1 cellular context compared by ENCODE assay signal in the genomic region with DNA sequence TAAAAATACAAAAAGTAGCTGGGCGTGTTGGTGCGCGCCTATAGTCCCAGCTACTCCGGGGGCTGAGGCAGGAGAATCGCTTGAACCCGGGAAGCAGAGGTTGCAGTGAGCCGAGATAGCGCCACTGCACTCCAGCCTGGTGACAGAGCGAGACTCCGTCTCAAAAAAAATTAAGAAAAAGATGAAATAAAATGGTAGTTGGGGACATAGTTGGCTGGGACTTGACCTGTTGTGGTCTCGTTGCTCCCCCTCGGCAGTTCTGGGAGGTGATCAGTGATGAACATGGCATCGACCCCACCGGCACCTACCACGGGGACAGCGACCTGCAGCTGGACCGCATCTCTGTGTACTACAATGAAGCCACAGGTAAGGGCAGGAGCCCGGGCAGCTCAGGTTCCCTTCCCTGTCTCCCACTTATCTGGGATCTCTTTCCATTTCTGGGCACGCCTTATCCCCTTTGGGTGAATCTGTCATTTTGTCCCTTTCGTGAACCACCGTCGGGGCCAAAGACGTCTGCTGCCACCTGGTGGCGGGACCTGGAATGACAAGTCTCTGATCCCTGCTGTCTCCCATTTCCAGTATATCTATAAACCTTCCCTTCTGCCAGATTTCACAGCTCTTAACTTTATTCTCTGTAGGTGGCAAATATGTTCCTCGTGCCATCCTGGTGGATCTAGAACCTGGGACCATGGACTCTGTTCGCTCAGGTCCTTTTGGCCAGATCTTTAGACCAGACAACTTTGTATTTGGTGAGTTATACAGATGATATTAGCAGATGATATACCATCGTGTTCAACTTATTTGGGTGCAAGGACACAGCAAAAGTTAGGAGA.
TF ChIP-seq lines count a peak whose summit lies in the region.

No MANE protein-coding gene starts in this region.

TF ChIP-seq in K562, 482 proteins besides CTCF, POLR2A, EP300 and RAD21 (continued from another document and continues in another):
- TF ChIP-seq ATF1 (CRISPR knock-in tag; IDR thresholded peaks at IDR 0.05): no peak
- peak; percentile 24; the same call in 1 of the 2 replicates for TF ChIP-seq ATF1 (tag; IDR thresholded peaks at IDR 0.05)
- TF ChIP-seq SRSF1 (IDR thresholded peaks at IDR 0.05; ENCODE audit: low read depth, low read length): no peak
- TF ChIP-seq GABPB2 (CRISPR knock-in tag; conservative IDR thresholded peaks at IDR 0.05): no peak
- TF ChIP-seq NCOA2 (IDR thresholded peaks at IDR 0.05; ENCODE audit: partially characterized antibody in 2 of 2): no peak
- 0 out of 2 replicates have a peak, but pooled peaks have one; percentile 35 for TF ChIP-seq ESRRA (IDR thresholded peaks at IDR 0.05; ENCODE audit: borderline replicate concordance, low read depth)
- 0 out of 4 replicates have a peak, but pooled peaks of 1 of the 2 experiments have one; percentile 16 for TF ChIP-seq KDM1A (IDR thresholded peaks at IDR 0.05)
- no peak for TF ChIP-seq WHSC1 (IDR thresholded peaks at IDR 0.05; ENCODE audit: low read length)
- TF ChIP-seq, protein P1, sequence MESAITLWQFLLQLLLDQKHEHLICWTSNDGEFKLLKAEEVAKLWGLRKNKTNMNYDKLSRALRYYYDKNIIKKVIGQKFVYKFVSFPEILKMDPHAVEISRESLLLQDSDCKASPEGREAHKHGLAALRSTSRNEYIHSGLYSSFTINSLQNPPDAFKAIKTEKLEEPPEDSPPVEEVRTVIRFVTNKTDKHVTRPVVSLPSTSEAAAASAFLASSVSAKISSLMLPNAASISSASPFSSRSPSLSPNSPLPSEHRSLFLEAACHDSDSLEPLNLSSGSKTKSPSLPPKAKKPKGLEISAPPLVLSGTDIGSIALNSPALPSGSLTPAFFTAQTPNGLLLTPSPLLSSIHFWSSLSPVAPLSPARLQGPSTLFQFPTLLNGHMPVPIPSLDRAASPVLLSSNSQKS (CRISPR knock-in tag; IDR thresholded peaks at IDR 0.05): no peak
- TF ChIP-seq POLR2B (IDR thresholded peaks at IDR 0.05; ENCODE audit: low read depth, partially characterized antibody): peak; percentile 17
- TF ChIP-seq, protein P2, sequence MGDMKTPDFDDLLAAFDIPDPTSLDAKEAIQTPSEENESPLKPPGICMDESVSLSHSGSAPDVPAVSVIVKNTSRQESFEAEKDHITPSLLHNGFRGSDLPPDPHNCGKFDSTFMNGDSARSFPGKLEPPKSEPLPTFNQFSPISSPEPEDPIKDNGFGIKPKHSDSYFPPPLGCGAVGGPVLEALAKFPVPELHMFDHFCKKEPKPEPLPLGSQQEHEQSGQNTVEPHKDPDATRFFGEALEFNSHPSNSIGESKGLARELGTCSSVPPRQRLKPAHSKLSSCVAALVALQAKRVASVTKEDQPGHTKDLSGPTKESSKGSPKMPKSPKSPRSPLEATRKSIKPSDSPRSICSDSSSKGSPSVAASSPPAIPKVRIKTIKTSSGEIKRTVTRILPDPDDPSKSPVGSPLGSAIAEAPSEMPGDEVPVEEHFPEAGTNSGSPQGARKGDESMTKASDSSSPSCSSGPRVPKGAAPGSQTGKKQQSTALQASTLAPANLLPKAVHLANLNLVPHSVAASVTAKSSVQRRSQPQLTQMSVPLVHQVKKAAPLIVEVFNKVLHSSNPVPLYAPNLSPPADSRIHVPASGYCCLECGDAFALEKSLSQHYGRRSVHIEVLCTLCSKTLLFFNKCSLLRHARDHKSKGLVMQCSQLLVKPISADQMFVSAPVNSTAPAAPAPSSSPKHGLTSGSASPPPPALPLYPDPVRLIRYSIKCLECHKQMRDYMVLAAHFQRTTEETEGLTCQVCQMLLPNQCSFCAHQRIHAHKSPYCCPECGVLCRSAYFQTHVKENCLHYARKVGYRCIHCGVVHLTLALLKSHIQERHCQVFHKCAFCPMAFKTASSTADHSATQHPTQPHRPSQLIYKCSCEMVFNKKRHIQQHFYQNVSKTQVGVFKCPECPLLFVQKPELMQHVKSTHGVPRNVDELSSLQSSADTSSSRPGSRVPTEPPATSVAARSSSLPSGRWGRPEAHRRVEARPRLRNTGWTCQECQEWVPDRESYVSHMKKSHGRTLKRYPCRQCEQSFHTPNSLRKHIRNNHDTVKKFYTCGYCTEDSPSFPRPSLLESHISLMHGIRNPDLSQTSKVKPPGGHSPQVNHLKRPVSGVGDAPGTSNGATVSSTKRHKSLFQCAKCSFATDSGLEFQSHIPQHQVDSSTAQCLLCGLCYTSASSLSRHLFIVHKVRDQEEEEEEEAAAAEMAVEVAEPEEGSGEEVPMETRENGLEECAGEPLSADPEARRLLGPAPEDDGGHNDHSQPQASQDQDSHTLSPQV (IDR thresholded peaks at IDR 0.05): peak; percentile 74
- no peak for TF ChIP-seq NCOA1 (IDR thresholded peaks at IDR 0.05; ENCODE audit: low read depth)
- no peak for TF ChIP-seq CBX5 (IDR thresholded peaks at IDR 0.05; ENCODE audit: borderline replicate concordance, low read depth)
- TF ChIP-seq CTBP1 (IDR thresholded peaks at IDR 0.05; ENCODE audit: borderline replicate concordance): peak; percentile 71; the same call in 1 of the 2 replicates
- TF ChIP-seq RBM34 (IDR thresholded peaks at IDR 0.05; ENCODE audit: borderline replicate concordance, insufficient read depth, low read length): no peak
- TF ChIP-seq RBM22 (IDR thresholded peaks at IDR 0.05; ENCODE audit: low read depth, low read length, poor library complexity, severe bottlenecking): no peak
- TF ChIP-seq, protein P3, sequence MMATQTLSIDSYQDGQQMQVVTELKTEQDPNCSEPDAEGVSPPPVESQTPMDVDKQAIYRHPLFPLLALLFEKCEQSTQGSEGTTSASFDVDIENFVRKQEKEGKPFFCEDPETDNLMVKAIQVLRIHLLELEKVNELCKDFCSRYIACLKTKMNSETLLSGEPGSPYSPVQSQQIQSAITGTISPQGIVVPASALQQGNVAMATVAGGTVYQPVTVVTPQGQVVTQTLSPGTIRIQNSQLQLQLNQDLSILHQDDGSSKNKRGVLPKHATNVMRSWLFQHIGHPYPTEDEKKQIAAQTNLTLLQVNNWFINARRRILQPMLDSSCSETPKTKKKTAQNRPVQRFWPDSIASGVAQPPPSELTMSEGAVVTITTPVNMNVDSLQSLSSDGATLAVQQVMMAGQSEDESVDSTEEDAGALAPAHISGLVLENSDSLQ (IDR thresholded peaks at IDR 0.05): peak; percentile 64
- TF ChIP-seq ZNF140 (CRISPR knock-in tag; IDR thresholded peaks at IDR 0.05): no peak
- TF ChIP-seq, protein P4, sequence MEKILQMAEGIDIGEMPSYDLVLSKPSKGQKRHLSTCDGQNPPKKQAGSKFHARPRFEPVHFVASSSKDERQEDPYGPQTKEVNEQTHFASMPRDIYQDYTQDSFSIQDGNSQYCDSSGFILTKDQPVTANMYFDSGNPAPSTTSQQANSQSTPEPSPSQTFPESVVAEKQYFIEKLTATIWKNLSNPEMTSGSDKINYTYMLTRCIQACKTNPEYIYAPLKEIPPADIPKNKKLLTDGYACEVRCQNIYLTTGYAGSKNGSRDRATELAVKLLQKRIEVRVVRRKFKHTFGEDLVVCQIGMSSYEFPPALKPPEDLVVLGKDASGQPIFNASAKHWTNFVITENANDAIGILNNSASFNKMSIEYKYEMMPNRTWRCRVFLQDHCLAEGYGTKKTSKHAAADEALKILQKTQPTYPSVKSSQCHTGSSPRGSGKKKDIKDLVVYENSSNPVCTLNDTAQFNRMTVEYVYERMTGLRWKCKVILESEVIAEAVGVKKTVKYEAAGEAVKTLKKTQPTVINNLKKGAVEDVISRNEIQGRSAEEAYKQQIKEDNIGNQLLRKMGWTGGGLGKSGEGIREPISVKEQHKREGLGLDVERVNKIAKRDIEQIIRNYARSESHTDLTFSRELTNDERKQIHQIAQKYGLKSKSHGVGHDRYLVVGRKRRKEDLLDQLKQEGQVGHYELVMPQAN (IDR thresholded peaks at IDR 0.05; ENCODE audit: borderline replicate concordance): peak; percentile 66
- peak; percentile 13 to 75; a peak in 2 of 4 replicates for TF ChIP-seq HDAC1 (IDR thresholded peaks at IDR 0.05)
- peak; percentile 69 to 75; a peak in 2 of 4 replicates for TF ChIP-seq SIN3A (IDR thresholded peaks at IDR 0.05; ENCODE audit: borderline replicate concordance in 2 of 2, control insufficient read depth in 1 of 2, low read depth in 2 of 2, low read length in 2 of 2)
- TF ChIP-seq TARDBP (IDR thresholded peaks at IDR 0.05): peak; percentile 57; the same call in 1 of the 2 replicates
- TF ChIP-seq, protein P5, sequence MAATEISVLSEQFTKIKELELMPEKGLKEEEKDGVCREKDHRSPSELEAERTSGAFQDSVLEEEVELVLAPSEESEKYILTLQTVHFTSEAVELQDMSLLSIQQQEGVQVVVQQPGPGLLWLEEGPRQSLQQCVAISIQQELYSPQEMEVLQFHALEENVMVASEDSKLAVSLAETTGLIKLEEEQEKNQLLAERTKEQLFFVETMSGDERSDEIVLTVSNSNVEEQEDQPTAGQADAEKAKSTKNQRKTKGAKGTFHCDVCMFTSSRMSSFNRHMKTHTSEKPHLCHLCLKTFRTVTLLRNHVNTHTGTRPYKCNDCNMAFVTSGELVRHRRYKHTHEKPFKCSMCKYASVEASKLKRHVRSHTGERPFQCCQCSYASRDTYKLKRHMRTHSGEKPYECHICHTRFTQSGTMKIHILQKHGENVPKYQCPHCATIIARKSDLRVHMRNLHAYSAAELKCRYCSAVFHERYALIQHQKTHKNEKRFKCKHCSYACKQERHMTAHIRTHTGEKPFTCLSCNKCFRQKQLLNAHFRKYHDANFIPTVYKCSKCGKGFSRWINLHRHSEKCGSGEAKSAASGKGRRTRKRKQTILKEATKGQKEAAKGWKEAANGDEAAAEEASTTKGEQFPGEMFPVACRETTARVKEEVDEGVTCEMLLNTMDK (IDR thresholded peaks at IDR 0.05; ENCODE audit: borderline replicate concordance, insufficient read depth, low read depth, low read length, poor library complexity, severe bottlenecking): peak; percentile 96
- no peak for TF ChIP-seq FOXA3 (CRISPR knock-in tag; conservative IDR thresholded peaks at IDR 0.05 in 1 of 2, IDR thresholded peaks at IDR 0.05 in 1 of 2)
- TF ChIP-seq, protein P6, sequence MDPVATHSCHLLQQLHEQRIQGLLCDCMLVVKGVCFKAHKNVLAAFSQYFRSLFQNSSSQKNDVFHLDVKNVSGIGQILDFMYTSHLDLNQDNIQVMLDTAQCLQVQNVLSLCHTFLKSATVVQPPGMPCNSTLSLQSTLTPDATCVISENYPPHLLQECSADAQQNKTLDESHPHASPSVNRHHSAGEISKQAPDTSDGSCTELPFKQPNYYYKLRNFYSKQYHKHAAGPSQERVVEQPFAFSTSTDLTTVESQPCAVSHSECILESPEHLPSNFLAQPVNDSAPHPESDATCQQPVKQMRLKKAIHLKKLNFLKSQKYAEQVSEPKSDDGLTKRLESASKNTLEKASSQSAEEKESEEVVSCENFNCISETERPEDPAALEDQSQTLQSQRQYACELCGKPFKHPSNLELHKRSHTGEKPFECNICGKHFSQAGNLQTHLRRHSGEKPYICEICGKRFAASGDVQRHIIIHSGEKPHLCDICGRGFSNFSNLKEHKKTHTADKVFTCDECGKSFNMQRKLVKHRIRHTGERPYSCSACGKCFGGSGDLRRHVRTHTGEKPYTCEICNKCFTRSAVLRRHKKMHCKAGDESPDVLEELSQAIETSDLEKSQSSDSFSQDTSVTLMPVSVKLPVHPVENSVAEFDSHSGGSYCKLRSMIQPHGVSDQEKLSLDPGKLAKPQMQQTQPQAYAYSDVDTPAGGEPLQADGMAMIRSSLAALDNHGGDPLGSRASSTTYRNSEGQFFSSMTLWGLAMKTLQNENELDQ (CRISPR knock-in tag; IDR thresholded peaks at IDR 0.05; ENCODE audit: borderline replicate concordance): no peak
- TF ChIP-seq, protein P7, sequence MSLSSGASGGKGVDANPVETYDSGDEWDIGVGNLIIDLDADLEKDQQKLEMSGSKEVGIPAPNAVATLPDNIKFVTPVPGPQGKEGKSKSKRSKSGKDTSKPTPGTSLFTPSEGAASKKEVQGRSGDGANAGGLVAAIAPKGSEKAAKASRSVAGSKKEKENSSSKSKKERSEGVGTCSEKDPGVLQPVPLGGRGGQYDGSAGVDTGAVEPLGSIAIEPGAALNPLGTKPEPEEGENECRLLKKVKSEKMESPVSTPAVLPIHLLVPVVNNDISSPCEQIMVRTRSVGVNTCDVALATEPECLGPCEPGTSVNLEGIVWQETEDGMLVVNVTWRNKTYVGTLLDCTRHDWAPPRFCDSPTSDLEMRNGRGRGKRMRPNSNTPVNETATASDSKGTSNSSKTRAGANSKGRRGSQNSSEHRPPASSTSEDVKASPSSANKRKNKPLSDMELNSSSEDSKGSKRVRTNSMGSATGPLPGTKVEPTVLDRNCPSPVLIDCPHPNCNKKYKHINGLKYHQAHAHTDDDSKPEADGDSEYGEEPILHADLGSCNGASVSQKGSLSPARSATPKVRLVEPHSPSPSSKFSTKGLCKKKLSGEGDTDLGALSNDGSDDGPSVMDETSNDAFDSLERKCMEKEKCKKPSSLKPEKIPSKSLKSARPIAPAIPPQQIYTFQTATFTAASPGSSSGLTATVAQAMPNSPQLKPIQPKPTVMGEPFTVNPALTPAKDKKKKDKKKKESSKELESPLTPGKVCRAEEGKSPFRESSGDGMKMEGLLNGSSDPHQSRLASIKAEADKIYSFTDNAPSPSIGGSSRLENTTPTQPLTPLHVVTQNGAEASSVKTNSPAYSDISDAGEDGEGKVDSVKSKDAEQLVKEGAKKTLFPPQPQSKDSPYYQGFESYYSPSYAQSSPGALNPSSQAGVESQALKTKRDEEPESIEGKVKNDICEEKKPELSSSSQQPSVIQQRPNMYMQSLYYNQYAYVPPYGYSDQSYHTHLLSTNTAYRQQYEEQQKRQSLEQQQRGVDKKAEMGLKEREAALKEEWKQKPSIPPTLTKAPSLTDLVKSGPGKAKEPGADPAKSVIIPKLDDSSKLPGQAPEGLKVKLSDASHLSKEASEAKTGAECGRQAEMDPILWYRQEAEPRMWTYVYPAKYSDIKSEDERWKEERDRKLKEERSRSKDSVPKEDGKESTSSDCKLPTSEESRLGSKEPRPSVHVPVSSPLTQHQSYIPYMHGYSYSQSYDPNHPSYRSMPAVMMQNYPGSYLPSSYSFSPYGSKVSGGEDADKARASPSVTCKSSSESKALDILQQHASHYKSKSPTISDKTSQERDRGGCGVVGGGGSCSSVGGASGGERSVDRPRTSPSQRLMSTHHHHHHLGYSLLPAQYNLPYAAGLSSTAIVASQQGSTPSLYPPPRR (CRISPR knock-in tag; IDR thresholded peaks at IDR 0.05; ENCODE audit: borderline replicate concordance): no peak
- no peak for TF ChIP-seq SMARCA5 (IDR thresholded peaks at IDR 0.05)
- no peak for TF ChIP-seq ZNF717 (CRISPR knock-in tag; IDR thresholded peaks at IDR 0.05)
- peak; percentile 30; the same call in 1 of the 2 replicates for TF ChIP-seq PRMT5 (CRISPR knock-in tag; IDR thresholded peaks at IDR 0.05)
- peak; percentile 49; the same call in 1 of the 2 replicates for TF ChIP-seq BHLHE40 (IDR thresholded peaks at IDR 0.05; ENCODE audit: low read length)
- TF ChIP-seq NRF1 (conservative IDR thresholded peaks at IDR 0.05 in 1 of 2, IDR thresholded peaks at IDR 0.05 in 1 of 2): 0 out of 4 replicates have a peak, but pooled peaks of 1 of the 2 experiments have one; percentile 10
- no peak for TF ChIP-seq BRD9 (IDR thresholded peaks at IDR 0.05; ENCODE audit: low read depth, partially characterized antibody)
- peak; percentile 76; the same call in 1 of the 2 replicates for TF ChIP-seq TCF7 (IDR thresholded peaks at IDR 0.05; ENCODE audit: borderline replicate concordance)
- no peak for TF ChIP-seq PHTF2 (CRISPR knock-in tag; IDR thresholded peaks at IDR 0.05)
- TF ChIP-seq COPS2 (conservative IDR thresholded peaks at IDR 0.05): no peak
